ENCODE assay signal across 8 cellular contexts in genomic region chr22:29344137-29344536, GRCh38. TPM values are rescaled to one million over a fixed set of nuclear protein-coding genes. Genes with fewer than 3 reads are reported as not detected.
DNase-seq lines count a peak whose midpoint lies in the region; ATAC-seq and TF ChIP-seq lines count a peak whose summit lies in the region.

No MANE protein-coding gene starts in this region.

- H3K27me3 ChIP-seq in tibial nerve, result no peaks in the 10 kb centered on the region

- peak; percentile 75 for DNase-seq in AG09319 (ENCODE audit: extremely low read depth, low read depth)
- peak; percentile 76 for DNase-seq in NCI-H1105 treated with DMSO at 0.1 percent for 48 hours (lab: John Stamatoyannopoulos, UW)
- DNase-seq in astrocyte of the cerebellum (ENCODE audit: low read depth), result peak; percentile 93
- DNase-seq in left lobe of liver (ENCODE audit: low spot score), result peak; percentile 92
- no peak for DNase-seq in effector CD4-positive, alpha-beta T cell
- no peak for DNase-seq in tibial nerve (ENCODE audit: low spot score in 2 of 2)
- DNase-seq in activated gamma-delta T cell (lab: John Stamatoyannopoulos, UW), result no peak

- peaks cover 0 to 100% (median 37%) of the 10 kb centered on the region in 3 donors for H3K36me3 ChIP-seq in tibial nerve

- in situ Hi-C loops in astrocyte of the cerebellum (cut with HindIII; ENCODE audit: low sequenced_read_pairs), result no loop called here

- H3K4me3 ChIP-seq in astrocyte of the cerebellum (ENCODE audit: low read depth, low read length), result no peak overlapping the region
- H3K4me3 ChIP-seq in tibial nerve, result no peak overlapping the region

- H3K27ac ChIP-seq in tibial nerve, result no peak overlapping the region

- ATAC-seq in left lobe of liver (peak; percentile 78), GM18517 (IDR thresholded peaks at IDR 0.05; ENCODE audit: unreplicated experiment) (no peak)

- H3K9me3 ChIP-seq in tibial nerve, result no peaks in the 10 kb centered on the region

- TF ChIP-seq EP300 in tibial nerve (IDR thresholded peaks at IDR 0.05), result no peak

- TF ChIP-seq CTCF in AG09319 (IDR thresholded peaks at IDR 0.05; ENCODE audit: low read depth, low read length) (no peak), astrocyte of the cerebellum (IDR thresholded peaks at IDR 0.05; ENCODE audit: low read depth, low read length, missing control alignments) (no peak), tibial nerve (IDR thresholded peaks at IDR 0.05) (no peak)

- H3K4me1 ChIP-seq in tibial nerve, result no peaks in the 10 kb centered on the region

- WGBS in tibial nerve, 2 donors, result 57 to 71% methylated on average over 5 of the region's 5 CpGs

- TF ChIP-seq POLR2A in tibial nerve (IDR thresholded peaks at IDR 0.05), result no peak

RNA-seq across cellular contexts. Expression of gene RASL10A, which starts 28.6 kb away (rescaled TPM):
- total RNA-seq in left lobe of liver (1.0 TPM), tibial nerve (1 to 10 TPM in 3 of 4 donors, not detected in 1; 2.2 to 6.6 (median 3.3) TPM)

RNA-seq across cellular contexts. Expression of gene GAS2L1, which starts 37.7 kb away (rescaled TPM):
- total RNA-seq in left lobe of liver (14.3 TPM), tibial nerve (10 to 100 TPM; 30.3 to 43.5 (median 35.1) TPM)

RNA-seq across cellular contexts. Expression of gene AP1B1, which starts 44.2 kb away (rescaled TPM):
- 37.9 TPM for total RNA-seq in left lobe of liver
- total RNA-seq in tibial nerve, result 10 to 100 TPM; 51.3 to 93.3 (median 60.1) TPM

Comparison
In these comparisons a context has a peak if more than half of its experiments do, and no peak if none do; other contexts are left out.
1. DNase-seq: peak in AG09319 (single experiment), NCI-H1105 treated with DMSO at 0.1 percent for 48 hours (single experiment), astrocyte of the cerebellum (single experiment) and left lobe of liver (single experiment); none in effector CD4-positive, alpha-beta T cell (single experiment), tibial nerve (0 of 2) and activated gamma-delta T cell (single experiment).